8 cellular contexts compared by ENCODE assay signal in the genomic region with DNA sequence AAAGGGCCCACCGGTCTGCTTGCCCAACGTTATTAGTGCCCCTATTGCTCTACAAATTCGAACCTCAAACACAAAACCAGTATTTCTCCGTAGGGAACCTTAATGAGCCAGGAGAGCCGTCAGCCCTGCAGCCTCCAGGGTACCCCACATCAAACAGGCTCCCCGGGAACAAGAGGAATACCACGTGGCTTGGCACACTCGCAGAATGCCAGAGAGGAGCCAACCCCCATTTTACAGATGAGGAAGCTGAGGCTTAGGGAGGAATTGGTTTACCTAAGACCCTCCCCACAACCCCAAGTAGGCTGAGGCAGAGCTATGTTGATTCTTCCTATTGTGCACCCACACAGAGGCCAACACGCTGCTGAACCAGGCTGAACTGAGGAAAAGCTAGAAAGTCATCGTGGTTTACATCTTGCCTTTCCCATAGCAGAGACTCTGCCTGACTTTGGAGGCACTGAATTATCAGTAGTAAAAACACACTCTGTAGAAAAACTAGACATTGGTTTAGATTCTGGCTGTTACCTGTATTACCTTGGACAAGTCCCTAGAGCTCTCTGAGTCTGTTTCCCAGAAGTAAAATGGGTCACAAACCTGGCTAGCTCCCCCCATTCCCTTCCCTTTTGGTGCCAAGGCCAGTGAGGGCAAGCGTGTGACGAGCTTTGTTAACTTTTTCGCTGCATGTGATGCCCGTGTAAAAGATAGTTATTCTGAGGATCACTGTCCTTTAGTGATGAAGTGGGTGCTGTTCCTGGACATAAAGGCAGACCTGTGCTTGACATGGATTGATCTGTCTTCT. TPM values are rescaled to one million over a fixed set of nuclear protein-coding genes. Genes with fewer than 3 reads are reported as not detected.
DNase-seq lines count a peak whose midpoint lies in the region; ATAC-seq and TF ChIP-seq lines count a peak whose summit lies in the region.

No MANE protein-coding gene starts in this region.

- H3K4me1 Mint-ChIP-seq in type B pancreatic cell (ENCODE audit: unreplicated experiment): peaks cover 45% of the 10 kb centered on the region

- H3K27me3 ChIP-seq in right lobe of liver: no peaks in the 10 kb centered on the region

- H3K4me1 ChIP-seq in right lobe of liver: peaks cover 0 to 42% (median 15%) of the 10 kb centered on the region in 4 donors

- ATAC-seq in right lobe of liver: no peak
- ATAC-seq in HG02852 (IDR thresholded peaks at IDR 0.05; ENCODE audit: unreplicated experiment): no peak

- peak overlapping the region; percentile 92 for H3K27ac ChIP-seq in angular gyrus (ENCODE audit: low read depth, low read length)
- peak overlapping the region; percentile 82 to 85 (median 83) for H3K27ac ChIP-seq in right lobe of liver

- no peak for TF ChIP-seq CTCF in right lobe of liver (IDR thresholded peaks at IDR 0.05)
- TF ChIP-seq CTCF in type B pancreatic cell (conservative IDR thresholded peaks at IDR 0.05): no peak

- intact Hi-C loops in right lobe of liver (cut with DNase I): no loop called here

- H3K27ac Mint-ChIP-seq in type B pancreatic cell: peak overlapping the region; percentile 91

- no peaks in the 10 kb centered on the region for H3K27me3 Mint-ChIP-seq in type B pancreatic cell

- no peak for TF ChIP-seq POLR2A in right lobe of liver (IDR thresholded peaks at IDR 0.05)

- H3K4me3 Mint-ChIP-seq in type B pancreatic cell: peak overlapping the region; percentile 97

- no peaks in the 10 kb centered on the region for H3K9me3 ChIP-seq in right lobe of liver

- H3K36me3 Mint-ChIP-seq in type B pancreatic cell: peaks cover 16% of the 10 kb centered on the region

- peaks cover 0 to 25% (median 10%) of the 10 kb centered on the region in 4 donors for H3K36me3 ChIP-seq in right lobe of liver

- WGBS in right lobe of liver (ENCODE audit: insufficient coverage, low coverage, low lambda C conversion rate, missing lambda C conversion rate): 10% methylated on average over 11 of the region's 14 CpGs

- no peaks in the 10 kb centered on the region for H3K9me3 Mint-ChIP-seq in type B pancreatic cell

- DNase-seq in stimulated activated CD4-positive, alpha-beta T cell treated with anti-CD3 and anti-CD28 coated beads, Interleukin-4, amount 100 ng/mL, for 24 hours: peak; percentile 11
- DNase-seq in stimulated activated CD4-positive, alpha-beta T cell treated with anti-CD3 and anti-CD28 coated beads, Interleukin-2, amount 100 ng/mL, for 48 hours: no peak
- DNase-seq in right lobe of liver (no peak), type B pancreatic cell (ENCODE audit: extremely low spot score, unreplicated experiment) (no peak), NCI-H748 treated with DMSO at 0.1 percent for 48 hours (lab: John Stamatoyannopoulos, UW) (no peak), foreskin melanocyte (no peak)

- H3K4me3 ChIP-seq in right lobe of liver: peak overlapping the region; percentile 94 to 98 (median 96)

RNA-seq across cellular contexts. Expression of gene TKFC, which starts 0.8 kb away (rescaled TPM):
- total RNA-seq in right lobe of liver (100 to 1,000 TPM in 4 of 6 experiments, 10 to 100 TPM in 2; 36.6 to 216 (median 124) TPM), type B pancreatic cell (ENCODE audit: low replicate concordance) (66.9 and 72.6 TPM in 2 replicates)

RNA-seq across cellular contexts. Expression of gene DDB1, which starts 0.9 kb away (rescaled TPM):
- 10 to 100 TPM; 70.9 to 94.5 (median 83.9) TPM for total RNA-seq in right lobe of liver
- 234 and 279 TPM in 2 replicates for total RNA-seq in type B pancreatic cell (ENCODE audit: low replicate concordance)

RNA-seq across cellular contexts. Expression of gene CYB561A3, which starts 27.8 kb away (rescaled TPM):
- 10 to 100 TPM; 25.6 to 41.8 (median 35.2) TPM for total RNA-seq in right lobe of liver
- 34.9 and 35.0 TPM in 2 replicates for total RNA-seq in type B pancreatic cell (ENCODE audit: low replicate concordance)

RNA-seq across cellular contexts. Expression of gene TMEM138, which starts 28.3 kb away (rescaled TPM):
- total RNA-seq in right lobe of liver (10 to 100 TPM; 18.2 to 41.0 (median 26.4) TPM), type B pancreatic cell (ENCODE audit: low replicate concordance) (35.3 and 54.5 TPM in 2 replicates)

RNA-seq across cellular contexts. Expression of gene VWCE, which starts 38.7 kb away (rescaled TPM):
- total RNA-seq in right lobe of liver: 10 to 100 TPM in 2 of 6 experiments, 1 to 10 TPM in 4; 2.3 to 37.1 (median 6.0) TPM
- 5.4 and 20.0 TPM in 2 replicates for total RNA-seq in type B pancreatic cell (ENCODE audit: low replicate concordance)
